ENCODE assay signal across 13 cellular contexts in the genomic region with DNA sequence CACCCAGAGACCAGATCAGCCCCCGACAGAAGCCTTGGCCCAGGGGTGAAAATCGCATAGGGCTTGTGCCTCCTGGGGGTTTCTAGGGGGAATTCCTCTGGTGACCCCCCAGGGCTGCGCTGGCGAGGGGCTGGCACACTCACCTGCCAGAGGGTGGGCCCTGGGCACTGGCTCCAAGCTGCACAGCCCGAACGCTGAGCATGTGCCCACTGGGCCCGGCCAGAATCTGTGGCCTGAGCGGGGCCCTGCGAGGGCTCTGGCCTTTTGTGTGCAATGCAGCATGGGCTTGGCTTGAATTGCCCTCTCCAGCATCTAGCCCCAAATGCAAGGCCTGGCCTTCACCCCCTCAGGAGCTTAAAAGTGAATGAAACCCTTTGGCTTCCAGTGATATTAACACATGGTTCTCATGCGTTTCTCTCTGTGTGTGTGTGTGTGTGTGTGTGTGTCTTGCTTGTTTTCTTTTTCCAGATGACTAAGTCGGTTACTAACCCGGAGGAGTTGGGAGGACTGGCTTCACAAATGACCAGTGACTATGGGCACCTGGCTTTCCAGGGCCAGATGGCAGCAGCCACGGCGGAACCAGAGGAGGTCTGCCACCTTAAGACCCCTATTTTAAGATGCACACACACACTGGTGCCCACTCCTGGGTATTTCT.
DNase-seq lines count a peak whose midpoint lies in the region; ATAC-seq and TF ChIP-seq lines count a peak whose summit lies in the region.
"Had no signal": no experiment of that assay in that cellular context is flagged by ENCODE, and none has a peak within 500 bp of the region (broad histone marks: within the 10 kb centered on the region; RNA-seq: fewer than 3 reads in every experiment).

No MANE protein-coding gene starts in this region.

- H3K36me3 Mint-ChIP-seq in MCF 10A (ENCODE audit: insufficient read depth, unreplicated experiment) = peaks cover 11% of the 10 kb centered on the region
- H3K36me3 Mint-ChIP-seq: immature natural killer cell, natural killer cell had no signal

- peak; percentile 61 for DNase-seq in MCF 10A (ENCODE audit: unreplicated experiment)
- DNase-seq in breast epithelium (ENCODE audit: low spot score in 2 of 2) = no peak
- peak; percentile 77 for DNase-seq in fibroblast of the conjunctiva (ENCODE audit: low read depth)
- peak; percentile 74 for DNase-seq in stromal cell of bone marrow (ENCODE audit: low read depth)
- no peak for DNase-seq in HuH-7 (ENCODE audit: low spot score)
- DNase-seq in BE2C = no peak
- no peak for DNase-seq in T-helper 2 cell
- DNase-seq: amygdala, immature natural killer cell, natural killer cell, NCI-H2107 had no signal

- ATAC-seq in SK-N-SH treated with all-trans-retinoic acid at 6 μM for 48 hours = peak; percentile 29
- ATAC-seq: K562, natural killer cell had no signal

- no peaks in the 10 kb centered on the region for H3K36me3 ChIP-seq in breast epithelium
- peaks cover 3% of the 10 kb centered on the region for H3K36me3 ChIP-seq in BE2C

- H3K4me1 ChIP-seq in breast epithelium = peaks cover 5% of the 10 kb centered on the region in 2 donors
- peaks cover 46% of the 10 kb centered on the region for H3K4me1 ChIP-seq in BE2C

- no peaks in the 10 kb centered on the region for H3K9me3 ChIP-seq in breast epithelium
- no peaks in the 10 kb centered on the region for H3K9me3 ChIP-seq in BE2C

- no peaks in the 10 kb centered on the region for H3K27me3 ChIP-seq in breast epithelium
- no peaks in the 10 kb centered on the region for H3K27me3 ChIP-seq in BE2C

- intact Hi-C loops in MCF 10A (cut with micrococcal nuclease) = no loop called here
- intact Hi-C loops in breast epithelium (cut with DNase I; ENCODE audit: low total_unique reads) = no loop called here

- peaks cover 28% of the 10 kb centered on the region for H3K4me1 Mint-ChIP-seq in MCF 10A (ENCODE audit: insufficient read depth, unreplicated experiment)
- H3K4me1 Mint-ChIP-seq: immature natural killer cell, natural killer cell had no signal

- no peak overlapping the region for H3K4me3 Mint-ChIP-seq in MCF 10A (ENCODE audit: unreplicated experiment)
- H3K4me3 Mint-ChIP-seq: immature natural killer cell, natural killer cell had no signal

- H3K27ac ChIP-seq in breast epithelium = no peak overlapping the region

- no peak overlapping the region for H3K4me3 ChIP-seq in breast epithelium
- no peak overlapping the region for H3K4me3 ChIP-seq in BE2C (ENCODE audit: low read depth, low read length)
- H3K4me3 ChIP-seq: K562 had no signal

- no peaks in the 10 kb centered on the region for H3K9me3 Mint-ChIP-seq in MCF 10A (ENCODE audit: unreplicated experiment)
- H3K9me3 Mint-ChIP-seq: immature natural killer cell, natural killer cell had no signal

- POLR2A ChIA-PET in MCF 10A (lab: Yijun Ruan, JAX) = interaction anchor here (0.5 kb wide), 1 partner anchor 182 kb away, joined by 3 read pairs; no protein-coding TSS in a partner anchor

- no peaks in the 10 kb centered on the region for H3K27me3 Mint-ChIP-seq in MCF 10A (ENCODE audit: insufficient read depth, unreplicated experiment)

- TF ChIP-seq POLR2A in breast epithelium (IDR thresholded peaks at IDR 0.05) = no peak

- no TSS peak for BruUV-seq in MCF 10A (replicated peaks; lab: Mats Ljungman, UMichigan)

- peak overlapping the region; percentile 59 for H3K27ac Mint-ChIP-seq in MCF 10A (ENCODE audit: low read depth, unreplicated experiment)
- H3K27ac Mint-ChIP-seq: immature natural killer cell, natural killer cell had no signal

- CTCF ChIA-PET in MCF 10A (lab: Yijun Ruan, JAX) = interaction anchor here (0.8 to 4.6 kb wide), 8 partner anchors 8 to 371 kb away, joined by 3 to 54 read pairs (median 4); no protein-coding TSS in a partner anchor

- TF ChIP-seq CTCF in MCF 10A (IDR thresholded peaks at IDR 0.05; ENCODE audit: unreplicated experiment) (no peak), breast epithelium (IDR thresholded peaks at IDR 0.05) (no peak), BE2C (IDR thresholded peaks at IDR 0.05; ENCODE audit: low read depth, low read length) (no peak)

TF ChIP-seq in SK-N-SH treated with all-trans-retinoic acid at 6 μM for 48 hours, 23 proteins besides CTCF, POLR2A, EP300 and RAD21:
- TF ChIP-seq TCF4 (CRISPR knock-in tag; IDR thresholded peaks at IDR 0.05; ENCODE audit: borderline replicate concordance) = no peak
- no peak for TF ChIP-seq ZNF8 (CRISPR knock-in tag; IDR thresholded peaks at IDR 0.05)
- TF ChIP-seq RARB (CRISPR knock-in tag; IDR thresholded peaks at IDR 0.05) = no peak
- no peak for TF ChIP-seq GLIS3 (CRISPR knock-in tag; IDR thresholded peaks at IDR 0.05)
- TF ChIP-seq ZNF70 (CRISPR knock-in tag; IDR thresholded peaks at IDR 0.05) = no peak
- TF ChIP-seq PPARA (CRISPR knock-in tag; IDR thresholded peaks at IDR 0.05; ENCODE audit: borderline replicate concordance) = no peak
- no peak for TF ChIP-seq CSDC2 (CRISPR knock-in tag; IDR thresholded peaks at IDR 0.05)
- TF ChIP-seq ISL1 (CRISPR knock-in tag; IDR thresholded peaks at IDR 0.05) = no peak
TF ChIP-seq in SK-N-SH treated with all-trans-retinoic acid at 6 μM for 48 hours: peak in this region for 0.

Comparison
In these comparisons a context has a peak if more than half of its experiments do, and no peak if none do; other contexts are left out.
1. DNase-seq: peak in MCF 10A (single experiment), fibroblast of the conjunctiva (single experiment) and stromal cell of bone marrow (single experiment); none in breast epithelium (0 of 2), HuH-7 (single experiment), BE2C (single experiment) and T-helper 2 cell (0 of 5).